Comparison of ENCODE assay signal across 21 cellular contexts in genomic region chr4:38590017-38590416, GRCh38.
"Had no signal": no experiment of that assay in that cellular context is flagged by ENCODE, and none has a peak within 500 bp of the region (broad histone marks: within the 10 kb centered on the region; RNA-seq: fewer than 3 reads in every experiment).

No MANE protein-coding gene starts in this region.

- H3K9me3 ChIP-seq: esophagus squamous epithelium, pancreas, right lobe of liver had no signal

- DNase-seq: effector memory CD8-positive, alpha-beta T cell; esophagus squamous epithelium; foreskin keratinocyte; head of caudate nucleus; left colon; left ventricle myocardium superior; mesenchymal stem cell; midbrain; occipital lobe; pancreas; right lobe of liver; stimulated activated CD4-positive, alpha-beta T cell treated with anti-CD3 and anti-CD28 coated beads, Interleukin-2, amount 100 ng/mL, for 24 hours; stimulated activated CD4-positive, alpha-beta T cell treated with anti-CD3 and anti-CD28 coated beads, Interleukin-4, amount 100 ng/mL, for 4 hours; stimulated activated naive B cell treated with anti-CD40 and anti-IgM and Interleukin-4, amounts not matched to agents 10 μg/mL and 1 μg/mL and 100 μg/mL, for 72 hours; stimulated activated naive CD8-positive, alpha-beta T cell treated with anti-CD3 and anti-CD28 coated beads, Interleukin-15, amount 100 ng/mL, for 72 hours; trophoblast cell had no signal

- H3K27me3 ChIP-seq: esophagus squamous epithelium, hepatocyte, pancreas, right lobe of liver had no signal

- H3K4me3 Mint-ChIP-seq: effector memory CD8-positive, alpha-beta T cell; natural killer cell treated with Interleukin-12 subunit alpha and Interleukin-12 subunit beta and Interleukin-15 and Interleukin-18, amount 100 ng/mL, for 72 hours; stimulated activated naive B cell treated with anti-CD40 and anti-IgM and Interleukin-4, amounts not matched to agents 10 μg/mL and 1 μg/mL and 100 μg/mL, for 72 hours; stimulated activated naive CD8-positive, alpha-beta T cell treated with anti-CD3 and anti-CD28 coated beads, Interleukin-15, amount 100 ng/mL, for 72 hours had no signal

- H3K4me1 Mint-ChIP-seq: stimulated activated naive CD8-positive, alpha-beta T cell treated with anti-CD3 and anti-CD28 coated beads, Interleukin-15, amount 100 ng/mL, for 72 hours had no signal

- H3K27ac Mint-ChIP-seq: effector memory CD8-positive, alpha-beta T cell; natural killer cell treated with Interleukin-12 subunit alpha and Interleukin-12 subunit beta and Interleukin-15 and Interleukin-18, amount 100 ng/mL, for 72 hours; progenitor cell of endocrine pancreas; stimulated activated naive B cell treated with anti-CD40 and anti-IgM and Interleukin-4, amounts not matched to agents 10 μg/mL and 1 μg/mL and 100 μg/mL, for 72 hours; stimulated activated naive CD8-positive, alpha-beta T cell treated with anti-CD3 and anti-CD28 coated beads, Interleukin-15, amount 100 ng/mL, for 72 hours had no signal

- ATAC-seq: effector memory CD8-positive, alpha-beta T cell; foreskin keratinocyte; left colon; left ventricle myocardium superior; natural killer cell treated with Interleukin-12 subunit alpha and Interleukin-12 subunit beta and Interleukin-15 and Interleukin-18, amount 100 ng/mL, for 72 hours; pancreas; right lobe of liver; stimulated activated naive B cell treated with anti-CD40 and anti-IgM and Interleukin-4, amounts not matched to agents 10 μg/mL and 1 μg/mL and 100 μg/mL, for 72 hours; stimulated activated naive CD8-positive, alpha-beta T cell treated with anti-CD3 and anti-CD28 coated beads, Interleukin-15, amount 100 ng/mL, for 72 hours had no signal

- H3K27me3 Mint-ChIP-seq: effector memory CD8-positive, alpha-beta T cell had no signal

- H3K4me1 ChIP-seq: foreskin keratinocyte, pancreas, right lobe of liver had no signal

- H3K9me3 Mint-ChIP-seq: effector memory CD8-positive, alpha-beta T cell had no signal

- H3K27ac ChIP-seq: esophagus squamous epithelium, foreskin keratinocyte, hepatocyte, pancreas, right lobe of liver, skin epidermis had no signal

- H3K4me3 ChIP-seq: esophagus squamous epithelium, hepatocyte, lung, pancreas, right lobe of liver, skin epidermis had no signal

- H3K36me3 ChIP-seq: esophagus squamous epithelium, pancreas, right lobe of liver had no signal
